ENCODE assay signal across 21 cellular contexts in genomic region chr3:123038751-123039150, GRCh38. TPM values are rescaled to one million over a fixed set of nuclear protein-coding genes. Genes with fewer than 3 reads are reported as not detected.
DNase-seq lines count a peak whose midpoint lies in the region; ATAC-seq lines count a peak whose summit lies in the region.
"Had no signal": no experiment of that assay in that cellular context is flagged by ENCODE, and none has a peak within 500 bp of the region (broad histone marks: within the 10 kb centered on the region; RNA-seq: fewer than 3 reads in every experiment).

No MANE protein-coding gene starts in this region.

- H3K9me3 Mint-ChIP-seq in activated T-helper 2 cell treated with anti-CD3 and anti-CD28 coated beads, Interferon-gamma antibody, Interleukin-2, Interleukin-4, amounts not matched to agents 10 μg/mL and 5 μg/mL and 100 μg/mL, durations not matched to agents 14 hours and 24 hours and 36 hours: no peaks in the 10 kb centered on the region
- H3K9me3 Mint-ChIP-seq: CD4-positive, alpha-beta T cell; GM23338; T-cell; T-helper 2 cell treated with Interferon-gamma antibody and Interleukin-4, amounts not matched to agents 5 μg/mL and 100 μg/mL, for 36 hours had no signal

- intact Hi-C loops in activated T-helper 2 cell treated with anti-CD3 and anti-CD28 coated beads, Interferon-gamma antibody, Interleukin-2, Interleukin-4, amounts not matched to agents 10 μg/mL and 5 μg/mL and 100 μg/mL, durations not matched to agents 14 hours and 24 hours and 36 hours (cut with micrococcal nuclease): no loop called here

- no peaks in the 10 kb centered on the region for H3K4me1 Mint-ChIP-seq in T-helper 17 cell
- H3K4me1 Mint-ChIP-seq in activated T-helper 2 cell treated with anti-CD3 and anti-CD28 coated beads, Interferon-gamma antibody, Interleukin-2, Interleukin-4, amounts not matched to agents 10 μg/mL and 5 μg/mL and 100 μg/mL, durations not matched to agents 14 hours and 24 hours and 36 hours (ENCODE audit: low read depth): no peaks in the 10 kb centered on the region
- H3K4me1 Mint-ChIP-seq: T-cell had no signal

- peaks cover 91% of the 10 kb centered on the region for H3K27me3 Mint-ChIP-seq in T-helper 17 cell
- H3K27me3 Mint-ChIP-seq in activated T-helper 2 cell treated with anti-CD3 and anti-CD28 coated beads, Interferon-gamma antibody, Interleukin-2, Interleukin-4, amounts not matched to agents 10 μg/mL and 5 μg/mL and 100 μg/mL, durations not matched to agents 14 hours and 24 hours and 36 hours (ENCODE audit: low read depth): peaks cover 62% of the 10 kb centered on the region

- H3K27ac Mint-ChIP-seq in T-helper 17 cell: peak overlapping the region; percentile 8
- H3K27ac Mint-ChIP-seq in activated T-helper 2 cell treated with anti-CD3 and anti-CD28 coated beads, Interferon-gamma antibody, Interleukin-2, Interleukin-4, amounts not matched to agents 10 μg/mL and 5 μg/mL and 100 μg/mL, durations not matched to agents 14 hours and 24 hours and 36 hours: no peak overlapping the region
- H3K27ac Mint-ChIP-seq: CD4-positive, alpha-beta T cell; GM23338; T-cell; T-helper 2 cell treated with Interferon-gamma antibody and Interleukin-4, amounts not matched to agents 5 μg/mL and 100 μg/mL, for 36 hours had no signal

- ATAC-seq in T-helper 17 cell: no peak
- ATAC-seq: GM23338, Panc1, T-cell had no signal

- no peak overlapping the region for H3K4me3 Mint-ChIP-seq in T-helper 17 cell
- H3K4me3 Mint-ChIP-seq in activated T-helper 2 cell treated with anti-CD3 and anti-CD28 coated beads, Interferon-gamma antibody, Interleukin-2, Interleukin-4, amounts not matched to agents 10 μg/mL and 5 μg/mL and 100 μg/mL, durations not matched to agents 14 hours and 24 hours and 36 hours (ENCODE audit: low read depth): no peak overlapping the region
- H3K4me3 Mint-ChIP-seq: CD4-positive, alpha-beta T cell; GM23338; T-cell; T-helper 2 cell treated with Interferon-gamma antibody and Interleukin-4, amounts not matched to agents 5 μg/mL and 100 μg/mL, for 36 hours had no signal

- no peaks in the 10 kb centered on the region for H3K9me3 ChIP-seq in T-helper 17 cell (ENCODE audit: control insufficient read depth, low read length, poor library complexity, severe bottlenecking)
- H3K9me3 ChIP-seq: BLaER1, HAP-1 had no signal

- DNase-seq in NCI-H748 (lab: John Stamatoyannopoulos, UW; ENCODE audit: unreplicated experiment) (peak; percentile 44), NCI-H748 treated with DMSO at 0.1 percent for 48 hours (lab: John Stamatoyannopoulos, UW) (no peak), NCI-H146 (lab: John Stamatoyannopoulos, UW) (peak; percentile 51), T-helper 17 cell (no peak), iPS-NIHi7 (ENCODE audit: extremely low spot score) (no peak), HuH-7 (ENCODE audit: low spot score) (no peak)
- DNase-seq in activated T-helper 2 cell treated with anti-CD3 and anti-CD28 coated beads, Interferon-gamma antibody, Interleukin-2, Interleukin-4, amounts not matched to agents 10 μg/mL and 5 μg/mL and 100 μg/mL, durations not matched to agents 14 hours and 24 hours and 36 hours (ENCODE audit: low spot score): no peak
- DNase-seq: CD4-positive, alpha-beta T cell; NCI-H1092 treated with DMSO at 0.1 percent for 48 hours; NCI-H1436 treated with DMSO at 0.1 percent for 48 hours; NCI-H2107; NCI-H524; SHP77; T-cell had no signal

- H3K36me3 Mint-ChIP-seq in T-helper 17 cell (ENCODE audit: low read depth): peaks cover 18% of the 10 kb centered on the region
- no peaks in the 10 kb centered on the region for H3K36me3 Mint-ChIP-seq in activated T-helper 2 cell treated with anti-CD3 and anti-CD28 coated beads, Interferon-gamma antibody, Interleukin-2, Interleukin-4, amounts not matched to agents 10 μg/mL and 5 μg/mL and 100 μg/mL, durations not matched to agents 14 hours and 24 hours and 36 hours (ENCODE audit: low read depth)
- H3K36me3 Mint-ChIP-seq: T-cell had no signal

RNA-seq across cellular contexts. Expression of gene SEMA5B, which starts 11.2 kb away (rescaled TPM):
- not detected for total RNA-seq in T-helper 17 cell
- not detected in 2 replicates for total RNA-seq in activated T-helper 2 cell treated with anti-CD3 and anti-CD28 coated beads, Interferon-gamma antibody, Interleukin-2, Interleukin-4, amounts not matched to agents 10 μg/mL and 5 μg/mL and 100 μg/mL, durations not matched to agents 14 hours and 24 hours and 36 hours
- total RNA-seq: Daoy, SK-MEL-5 had no signal

RNA-seq across cellular contexts. Expression of gene PDIA5, which starts 28.1 kb away (rescaled TPM):
- 1 to 10 TPM; 4.6 to 6.2 TPM for total RNA-seq in T-helper 17 cell
- total RNA-seq in activated T-helper 2 cell treated with anti-CD3 and anti-CD28 coated beads, Interferon-gamma antibody, Interleukin-2, Interleukin-4, amounts not matched to agents 10 μg/mL and 5 μg/mL and 100 μg/mL, durations not matched to agents 14 hours and 24 hours and 36 hours: 29.0 and 32.3 TPM in 2 replicates

Comparison
In these comparisons a context has a peak if more than half of its experiments do, and no peak if none do; other contexts are left out.
1. DNase-seq: peak in NCI-H748 (single experiment) and NCI-H146 (single experiment); none in NCI-H748 treated with DMSO at 0.1 percent for 48 hours (single experiment), T-helper 17 cell (0 of 3), iPS-NIHi7 (single experiment), HuH-7 (single experiment) and activated T-helper 2 cell treated with anti-CD3 and anti-CD28 coated beads, Interferon-gamma antibody, Interleukin-2, Interleukin-4, amounts not matched to agents 10 μg/mL and 5 μg/mL and 100 μg/mL, durations not matched to agents 14 hours and 24 hours and 36 hours (single experiment).